In genomic region chr19:35008891-35009341, GRCh38 we compare ENCODE assay signal across 1 cellular context.
TF ChIP-seq lines count a peak whose summit lies in the region.

No MANE protein-coding gene starts in this region.

TF ChIP-seq in GM23338, 12 proteins besides CTCF, POLR2A, EP300 and RAD21:
- TF ChIP-seq ETS1 (IDR thresholded peaks at IDR 0.05): no peak
- TF ChIP-seq REST (IDR thresholded peaks at IDR 0.05; ENCODE audit: unreplicated experiment): no peak
- no peak for TF ChIP-seq ZNF114 (CRISPR knock-in tag; IDR thresholded peaks at IDR 0.05)
- TF ChIP-seq POLR2AphosphoS5 (IDR thresholded peaks at IDR 0.05; ENCODE audit: low read depth): no peak
- TF ChIP-seq STAT1 (IDR thresholded peaks at IDR 0.05; ENCODE audit: unreplicated experiment): no peak
- TF ChIP-seq JUNB (IDR thresholded peaks at IDR 0.05; ENCODE audit: unreplicated experiment): no peak
- TF ChIP-seq ZNF462 (CRISPR knock-in tag; IDR thresholded peaks at IDR 0.05): no peak
- no peak for TF ChIP-seq EZH2 (IDR thresholded peaks at IDR 0.05; ENCODE audit: low read depth, unreplicated experiment)
- TF ChIP-seq CREB1 (CRISPR knock-in tag; IDR thresholded peaks at IDR 0.05; ENCODE audit: low read depth): no peak
- TF ChIP-seq EZH2phosphoT487 (IDR thresholded peaks at IDR 0.05; ENCODE audit: unreplicated experiment): no peak
